In the genomic region with DNA sequence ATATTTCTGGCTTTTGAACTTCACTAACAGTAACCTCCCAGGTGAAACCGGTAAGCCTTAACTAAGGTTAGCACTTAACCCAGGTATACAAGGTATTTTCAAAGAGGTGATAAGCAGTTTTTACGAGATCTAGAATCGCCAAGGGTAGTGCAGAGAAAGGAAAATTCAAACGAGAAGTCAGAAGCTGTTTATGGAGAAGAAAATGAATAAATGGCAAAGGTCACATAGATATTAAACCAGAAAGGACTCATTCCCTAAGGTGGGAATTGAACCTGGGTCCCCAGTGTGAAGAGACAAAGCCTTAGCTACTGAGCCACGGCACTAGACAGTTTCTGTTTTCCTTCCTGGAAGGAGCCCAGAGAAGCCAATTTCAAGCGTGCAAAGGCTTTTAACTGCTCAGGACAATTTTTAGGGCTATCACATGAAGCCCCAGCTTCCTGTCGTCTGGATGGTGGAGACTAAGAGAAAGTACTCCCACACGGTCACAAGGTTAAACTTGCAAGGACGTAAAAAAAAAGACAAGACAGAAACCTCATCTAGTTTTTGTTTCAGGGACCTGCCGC, we compare ENCODE assay signal across 9 cellular contexts. TPM values are rescaled to one million over a fixed set of nuclear protein-coding genes. Genes with fewer than 3 reads are reported as not detected.
DNase-seq lines count a peak whose midpoint lies in the region; ATAC-seq and TF ChIP-seq lines count a peak whose summit lies in the region.
"Had no signal": no experiment of that assay in that cellular context is flagged by ENCODE, and none has a peak within 500 bp of the region (broad histone marks: within the 10 kb centered on the region; RNA-seq: fewer than 3 reads in every experiment).

No MANE protein-coding gene starts in this region.

- CTCF ChIA-PET in CD4-positive, alpha-beta T cell (lab: Charles Lee), result interaction anchor here (0.6 to 2.6 kb wide), 4 partner anchors 27 to 67 kb away, joined by 3 to 11 read pairs (median 3); no protein-coding TSS in a partner anchor

- no peaks in the 10 kb centered on the region for H3K27me3 ChIP-seq in CD4-positive, alpha-beta T cell (ENCODE audit: control insufficient read depth, insufficient read depth, low read length)

- H3K9me3 Mint-ChIP-seq in CD4-positive, alpha-beta T cell, result no peaks in the 10 kb centered on the region
- no peaks in the 10 kb centered on the region for H3K9me3 Mint-ChIP-seq in activated naive CD8-positive, alpha-beta T cell treated with anti-CD3 and anti-CD28 coated beads, Interleukin-2, amount 10 ng/mL, durations not matched to agents 7 days and 5 days
- peaks cover 32% of the 10 kb centered on the region for H3K9me3 Mint-ChIP-seq in nephron progenitor cell

- peak overlapping the region; percentile 100 for H3K27ac Mint-ChIP-seq in CD4-positive, alpha-beta T cell
- H3K27ac Mint-ChIP-seq in activated naive CD8-positive, alpha-beta T cell treated with anti-CD3 and anti-CD28 coated beads, Interleukin-2, amount 10 ng/mL, durations not matched to agents 7 days and 5 days, result peak overlapping the region; percentile 79
- peak overlapping the region; percentile 33 for H3K27ac Mint-ChIP-seq in nephron progenitor cell

- H3K4me3 Mint-ChIP-seq in CD4-positive, alpha-beta T cell, result peak overlapping the region; percentile 9
- peak overlapping the region; percentile 59 for H3K4me3 Mint-ChIP-seq in activated naive CD8-positive, alpha-beta T cell treated with anti-CD3 and anti-CD28 coated beads, Interleukin-2, amount 10 ng/mL, durations not matched to agents 7 days and 5 days
- no peak overlapping the region for H3K4me3 Mint-ChIP-seq in nephron progenitor cell

- no peak for DNase-seq in CD4-positive, alpha-beta T cell
- peak; percentile 42 for DNase-seq in NCI-H460 (ENCODE audit: extremely low read depth, low read depth)
- DNase-seq in activated naive CD8-positive, alpha-beta T cell treated with anti-CD3 and anti-CD28 coated beads, Interleukin-2, amount 10 ng/mL, durations not matched to agents 7 days and 5 days, result peak; percentile 41
- DNase-seq in nephron progenitor cell, result peak; percentile 51
- no peak for DNase-seq in NCI-H526 (lab: John Stamatoyannopoulos, UW)
- no peak for DNase-seq in NCI-H345 (lab: John Stamatoyannopoulos, UW)
- no peak for DNase-seq in NCI-H1417 treated with DMSO at 0.1 percent for 48 hours (lab: John Stamatoyannopoulos, UW)

- intact Hi-C loops in CD4-positive, alpha-beta T cell (cut with DNase I, micrococcal nuclease), result loop anchor here (1.0 to 10.0 kb wide), 3 partner anchors 27 to 419 kb away; partner anchors contain the start of gene IFT27 (in 1 of the 2)

- TF ChIP-seq CTCF in CD4-positive, alpha-beta T cell (IDR thresholded peaks at IDR 0.05), result no peak
- TF ChIP-seq CTCF in nephron progenitor cell (IDR thresholded peaks at IDR 0.05), result no peak

- no peaks in the 10 kb centered on the region for H3K27me3 Mint-ChIP-seq in CD4-positive, alpha-beta T cell
- H3K27me3 Mint-ChIP-seq in activated naive CD8-positive, alpha-beta T cell treated with anti-CD3 and anti-CD28 coated beads, Interleukin-2, amount 10 ng/mL, durations not matched to agents 7 days and 5 days, result no peaks in the 10 kb centered on the region
- no peaks in the 10 kb centered on the region for H3K27me3 Mint-ChIP-seq in nephron progenitor cell (ENCODE audit: low read depth, poor library complexity)

- H3K27ac ChIP-seq in CD4-positive, alpha-beta T cell (ENCODE audit: low read depth, low read length), result peak overlapping the region; percentile 47

- no peaks in the 10 kb centered on the region for H3K36me3 Mint-ChIP-seq in CD4-positive, alpha-beta T cell (ENCODE audit: low read depth)
- peaks cover 10% of the 10 kb centered on the region for H3K36me3 Mint-ChIP-seq in activated naive CD8-positive, alpha-beta T cell treated with anti-CD3 and anti-CD28 coated beads, Interleukin-2, amount 10 ng/mL, durations not matched to agents 7 days and 5 days
- peaks cover 22% of the 10 kb centered on the region for H3K36me3 Mint-ChIP-seq in nephron progenitor cell (ENCODE audit: low read depth)

- POLR2A ChIA-PET in CD4-positive, alpha-beta T cell (lab: Charles Lee), result interaction anchor here (0.8 to 2.5 kb wide), 9 partner anchors 15 to 116 kb away, joined by 3 to 9 read pairs (median 3); partner anchors contain the start of gene IL2RB
- POLR2A ChIA-PET in activated naive CD8-positive, alpha-beta T cell treated with anti-CD3 and anti-CD28 coated beads, Interleukin-2, amount 10 ng/mL, durations not matched to agents 7 days and 5 days (lab: Charles Lee), result interaction anchor here (0.9 to 3.7 kb wide), 6 partner anchors 10 to 114 kb away, joined by 3 to 20 read pairs (median 6); partner anchors contain the start of gene IL2RB

- peaks cover 60% of the 10 kb centered on the region for H3K4me1 Mint-ChIP-seq in CD4-positive, alpha-beta T cell (ENCODE audit: low read depth)
- H3K4me1 Mint-ChIP-seq in activated naive CD8-positive, alpha-beta T cell treated with anti-CD3 and anti-CD28 coated beads, Interleukin-2, amount 10 ng/mL, durations not matched to agents 7 days and 5 days, result peaks cover 36% of the 10 kb centered on the region
- H3K4me1 Mint-ChIP-seq in nephron progenitor cell, result peaks cover 52% of the 10 kb centered on the region

- peak; percentile 60 for ATAC-seq in CD4-positive, alpha-beta T cell (ENCODE audit: poor library complexity)
- ATAC-seq in activated naive CD8-positive, alpha-beta T cell treated with anti-CD3 and anti-CD28 coated beads, Interleukin-2, amount 10 ng/mL, durations not matched to agents 7 days and 5 days (ENCODE audit: low read depth), result peak; percentile 50
- ATAC-seq in GM18907 (IDR thresholded peaks at IDR 0.05; ENCODE audit: unreplicated experiment), result no peak

- H3K9me3 ChIP-seq in CD4-positive, alpha-beta T cell (ENCODE audit: control insufficient read depth, low read length), result no peaks in the 10 kb centered on the region

RNA-seq across cellular contexts. Expression of gene C1QTNF6, which starts 5.7 kb away (rescaled TPM):
- total RNA-seq in CD4-positive, alpha-beta T cell, result 10 to 100 TPM; 11.9 to 12.1 TPM
- 2.7 and 2.9 TPM in 2 replicates for total RNA-seq in NCI-H460 (2014; rRNA removed; shearing (Covaris generic))
- polyA plus RNA-seq in NCI-H460 (2014; cell fraction: nucleus; rRNA removed), result 6.4 and 7.6 TPM in 2 replicates
- total RNA-seq in activated naive CD8-positive, alpha-beta T cell treated with anti-CD3 and anti-CD28 coated beads, Interleukin-2, amount 10 ng/mL, durations not matched to agents 7 days and 5 days, result 10 to 100 TPM; 15.2 to 15.7 TPM

RNA-seq across cellular contexts. Expression of gene SSTR3, which starts 18.6 kb away (rescaled TPM):
- total RNA-seq in CD4-positive, alpha-beta T cell, result 1 to 10 TPM; 1.9 to 2.1 TPM
- total RNA-seq in NCI-H460 (2014; rRNA removed; shearing (Covaris generic)), result not detected in 2 replicates
- polyA plus RNA-seq in NCI-H460 (2014; cell fraction: nucleus; rRNA removed), result not detected in 2 replicates
- 10 to 100 TPM; 10.1 to 11.3 TPM for total RNA-seq in activated naive CD8-positive, alpha-beta T cell treated with anti-CD3 and anti-CD28 coated beads, Interleukin-2, amount 10 ng/mL, durations not matched to agents 7 days and 5 days
- total RNA-seq: epithelial cell of proximal tubule had no signal

RNA-seq across cellular contexts. Expression of gene IL2RB, which starts 44.0 kb away (rescaled TPM):
- total RNA-seq in CD4-positive, alpha-beta T cell, result 10 to 100 TPM; 47.5 to 49.6 TPM
- not detected in 2 replicates for total RNA-seq in NCI-H460 (2014; rRNA removed; shearing (Covaris generic))
- not detected in 2 replicates for polyA plus RNA-seq in NCI-H460 (2014; cell fraction: nucleus; rRNA removed)
- 100 to 1,000 TPM; 223 to 232 TPM for total RNA-seq in activated naive CD8-positive, alpha-beta T cell treated with anti-CD3 and anti-CD28 coated beads, Interleukin-2, amount 10 ng/mL, durations not matched to agents 7 days and 5 days

RNA-seq across cellular contexts. Expression of gene RAC2, which starts 50.4 kb away (rescaled TPM):
- 100 to 1,000 TPM; 174 to 180 TPM for total RNA-seq in CD4-positive, alpha-beta T cell
- 0.98 and 1.3 TPM in 2 replicates for total RNA-seq in NCI-H460 (2014; rRNA removed; shearing (Covaris generic))
- polyA plus RNA-seq in NCI-H460 (2014; cell fraction: nucleus; rRNA removed), result 0.31 TPM in 1 of 2 replicates, not detected in the other
- total RNA-seq in activated naive CD8-positive, alpha-beta T cell treated with anti-CD3 and anti-CD28 coated beads, Interleukin-2, amount 10 ng/mL, durations not matched to agents 7 days and 5 days, result 1,000 to 10,000 TPM in 1 of 2 experiments, 100 to 1,000 TPM in 1; 963 to 1,011 TPM

Comparison
In these comparisons a context has a peak if more than half of its experiments do, and no peak if none do; other contexts are left out.
1. DNase-seq: peak in NCI-H460 (single experiment), activated naive CD8-positive, alpha-beta T cell treated with anti-CD3 and anti-CD28 coated beads, Interleukin-2, amount 10 ng/mL, durations not matched to agents 7 days and 5 days (single experiment) and nephron progenitor cell (single experiment); none in CD4-positive, alpha-beta T cell (0 of 10), NCI-H526 (0 of 2), NCI-H345 (single experiment) and NCI-H1417 treated with DMSO at 0.1 percent for 48 hours (single experiment).
2. H3K27ac Mint-ChIP-seq: peak in every context shown above with its lines; median percentile 100 in CD4-positive, alpha-beta T cell; 79 in activated naive CD8-positive, alpha-beta T cell treated with anti-CD3 and anti-CD28 coated beads, Interleukin-2, amount 10 ng/mL, durations not matched to agents 7 days and 5 days; 33 in nephron progenitor cell.
3. RNA of gene IL2RB, which starts 44.0 kb away (total RNA-seq): 223 to 232 TPM in activated naive CD8-positive, alpha-beta T cell treated with anti-CD3 and anti-CD28 coated beads, Interleukin-2, amount 10 ng/mL, durations not matched to agents 7 days and 5 days and 47.5 to 49.6 TPM in CD4-positive, alpha-beta T cell; not detected in NCI-H460; every median in the first group is over 10 times any median in the second.